ENCODE assay signal across 8 cellular contexts in the genomic region with DNA sequence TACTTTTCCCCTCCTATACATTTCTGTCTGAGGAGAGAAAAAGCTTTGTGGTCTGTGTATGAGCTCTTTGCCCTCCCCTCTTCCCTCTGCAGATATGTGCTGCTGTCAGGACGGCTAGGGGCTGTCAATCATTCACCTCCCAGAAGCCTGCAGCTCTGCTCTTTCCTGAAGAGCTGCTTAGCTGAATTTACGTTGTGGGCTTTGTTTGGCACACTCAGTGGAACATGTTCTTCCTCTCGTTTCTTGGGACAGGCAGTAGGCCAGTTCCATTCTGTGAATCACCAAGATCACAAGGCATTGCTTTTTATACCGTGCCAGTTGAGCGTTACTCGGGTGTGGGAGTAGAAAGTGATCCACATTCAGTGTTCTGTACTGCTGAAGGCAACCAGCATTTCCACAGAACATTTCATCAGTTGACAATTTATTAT.
DNase-seq lines count a peak whose midpoint lies in the region; ATAC-seq and TF ChIP-seq lines count a peak whose summit lies in the region.

No MANE protein-coding gene starts in this region.

- H3K27ac ChIP-seq in caudate nucleus (ENCODE audit: low read depth, low read length): peak overlapping the region; percentile 12
- peak overlapping the region; percentile 36 for H3K27ac ChIP-seq in mesodermal cell (ENCODE audit: low read depth, low read length, severe bottlenecking)

- no peaks in the 10 kb centered on the region for H3K9me3 ChIP-seq in mesodermal cell (ENCODE audit: control insufficient read depth, low read length)

- H3K4me3 Mint-ChIP-seq in Calu3 (ENCODE audit: low read depth, unreplicated experiment): no peak overlapping the region

- no TSS peak for BruUV-seq in Calu3 (replicated peaks; lab: Mats Ljungman, UMichigan)

- no peaks in the 10 kb centered on the region for H3K27me3 Mint-ChIP-seq in Calu3 (ENCODE audit: unreplicated experiment)

- intact Hi-C loops in Calu3 (cut with micrococcal nuclease; ENCODE audit: unreplicated experiment): loop anchor here (5.0 to 10.0 kb wide), 3 partner anchors 91 to 289 kb away; no protein-coding TSS in a partner anchor

- H3K4me1 ChIP-seq in mesodermal cell (ENCODE audit: control insufficient read depth, insufficient read depth, low read length, poor library complexity, severe bottlenecking): peaks cover 13% of the 10 kb centered on the region

- DNase-seq in Calu3: peak; percentile 49
- peak in 26 of 61 donors; percentile 1 to 67 (median 17) for DNase-seq in caudate nucleus (lab: John Stamatoyannopoulos, UW)
- no peak for DNase-seq in NCI-H187 treated with DMSO at 0.1 percent for 48 hours (lab: John Stamatoyannopoulos, UW)
- no peak for DNase-seq in NCI-H2196 treated with DMSO at 0.1 percent for 48 hours (lab: John Stamatoyannopoulos, UW; ENCODE audit: unreplicated experiment)
- no peak for DNase-seq in NCI-H446 treated with DMSO at 0.1 percent for 48 hours (lab: John Stamatoyannopoulos, UW)

- CTCF ChIA-PET in Calu3 (lab: Charles Lee): no interaction called here

- peak overlapping the region; percentile 75 for H3K27ac Mint-ChIP-seq in Calu3 (ENCODE audit: unreplicated experiment)

- peaks cover under 1% of the 10 kb centered on the region for H3K36me3 Mint-ChIP-seq in Calu3 (ENCODE audit: insufficient read depth, unreplicated experiment)

- no peaks in the 10 kb centered on the region for H3K36me3 ChIP-seq in mesodermal cell (ENCODE audit: control insufficient read depth, insufficient read depth, low read length)

- H3K9me3 Mint-ChIP-seq in Calu3 (ENCODE audit: low read depth, unreplicated experiment): no peaks in the 10 kb centered on the region

- ATAC-seq in HG03571 (IDR thresholded peaks at IDR 0.05; ENCODE audit: unreplicated experiment) (peak; percentile 79), HG02588 (IDR thresholded peaks at IDR 0.05; ENCODE audit: unreplicated experiment) (no peak)

- TF ChIP-seq CTCF in Calu3 (IDR thresholded peaks at IDR 0.05; ENCODE audit: unreplicated experiment): no peak

- H3K4me1 Mint-ChIP-seq in Calu3 (ENCODE audit: low read depth, unreplicated experiment): peaks cover 30% of the 10 kb centered on the region

- H3K4me3 ChIP-seq in mesodermal cell (ENCODE audit: extremely low read depth, insufficient read depth, low read length, poor library complexity, severe bottlenecking): no peak overlapping the region

- WGBS in mesodermal cell (ENCODE audit: insufficient coverage in 2 of 2), 2 experiments: 75 to 80% methylated on average over 2 to 3 of the region's 6 CpGs
